In the genomic region with DNA sequence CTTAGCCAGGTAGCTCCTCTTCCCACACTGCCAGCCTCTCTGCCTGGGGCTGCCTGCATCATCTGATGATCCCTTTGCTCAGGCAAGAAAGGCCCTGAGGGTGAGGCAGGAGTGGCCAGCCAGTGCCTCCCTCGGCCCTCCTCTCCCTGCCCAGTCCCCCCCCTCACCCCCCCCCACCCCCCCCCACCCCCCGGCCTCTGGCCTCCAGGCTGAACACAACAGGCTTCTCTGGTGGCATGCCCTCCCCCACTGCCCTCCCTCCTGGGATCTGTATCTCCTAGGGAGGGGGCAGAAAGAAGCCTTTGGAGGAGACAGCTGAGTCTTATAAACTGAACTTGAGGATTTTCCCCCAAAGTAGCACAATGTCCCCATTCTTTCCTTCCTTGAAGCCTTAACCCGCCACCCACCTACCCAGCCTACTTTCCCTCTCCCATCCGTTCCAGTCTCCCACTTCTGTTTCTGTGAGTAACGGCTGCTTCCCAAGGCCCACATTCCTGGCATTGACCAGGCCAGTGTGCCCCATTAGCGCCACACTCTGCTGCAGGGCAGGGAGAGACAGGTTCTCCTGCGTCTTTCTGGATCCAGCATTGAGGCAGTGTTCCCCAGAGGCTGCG, we compare ENCODE assay signal across 13 cellular contexts.
DNase-seq lines count a peak whose midpoint lies in the region; ATAC-seq and TF ChIP-seq lines count a peak whose summit lies in the region.
"Had no signal": no experiment of that assay in that cellular context is flagged by ENCODE, and none has a peak within 500 bp of the region (broad histone marks: within the 10 kb centered on the region; RNA-seq: fewer than 3 reads in every experiment).

No MANE protein-coding gene starts in this region.

- H3K4me3 ChIP-seq in ascending aorta (no peak overlapping the region), sigmoid colon (no peak overlapping the region)
- H3K4me3 ChIP-seq: BLaER1 had no signal

- H3K4me1 ChIP-seq in ascending aorta: peaks cover 5 to 15% of the 10 kb centered on the region in 2 donors
- peaks cover 0 to 3% (median 3%) of the 10 kb centered on the region in 4 donors for H3K4me1 ChIP-seq in sigmoid colon

- H3K27ac ChIP-seq in ascending aorta: peak overlapping the region; percentile 65 to 66
- H3K27ac ChIP-seq in sigmoid colon: peak overlapping the region in 3 of 4 donors; percentile 14 to 50 (median 40)
- H3K27ac ChIP-seq: BLaER1 had no signal

- no peak for TF ChIP-seq POLR2A in sigmoid colon (IDR thresholded peaks at IDR 0.05)

- H3K27me3 ChIP-seq in ascending aorta: no peaks in the 10 kb centered on the region
- H3K27me3 ChIP-seq in sigmoid colon: peaks cover 3 to 23% (median 9%) of the 10 kb centered on the region in 3 donors
- H3K27me3 ChIP-seq: BLaER1 had no signal

- TF ChIP-seq CTCF in ascending aorta (IDR thresholded peaks at IDR 0.05) (no peak), sigmoid colon (IDR thresholded peaks at IDR 0.05) (no peak)

- no peak for ATAC-seq in GM21360 (IDR thresholded peaks at IDR 0.05; ENCODE audit: unreplicated experiment)
- no peak for ATAC-seq in HG03175 (IDR thresholded peaks at IDR 0.05; ENCODE audit: unreplicated experiment)

- H3K9me3 ChIP-seq in ascending aorta (no peaks in the 10 kb centered on the region), sigmoid colon (no peaks in the 10 kb centered on the region)
- H3K9me3 ChIP-seq: BLaER1 had no signal

- H3K36me3 ChIP-seq in ascending aorta (no peaks in the 10 kb centered on the region), sigmoid colon (no peaks in the 10 kb centered on the region)
- H3K36me3 ChIP-seq: BLaER1 had no signal

- peak; percentile 73 for DNase-seq in HPDE6-E6E7 (ENCODE audit: extremely low spot score)
- DNase-seq in ascending aorta (ENCODE audit: low spot score in 2 of 2): no peak
- DNase-seq in iPS-NIHi7 (ENCODE audit: extremely low spot score): peak; percentile 57
- DNase-seq in sigmoid colon: no peak
- no peak for DNase-seq in NCI-H1092 (lab: John Stamatoyannopoulos, UW)
- DNase-seq in amniotic stem cell (lab: John Stamatoyannopoulos, UW): no peak
- DNase-seq: activated CD4-positive, alpha-beta T cell treated with anti-CD3 and anti-CD28 coated beads, Interleukin-2, amount 10 ng/mL, durations not matched to agents 24 days and 14 days; Karpas-422; NCI-H2029; NK-92 treated with Interleukin-12 subunit alpha and Interleukin-12 subunit beta, amount 100 ng/mL, for 24 hours had no signal

- TF ChIP-seq EP300 in sigmoid colon (IDR thresholded peaks at IDR 0.05): no peak

- 68 to 74% methylated on average over 8 of the region's 8 CpGs for WGBS in sigmoid colon, 2 donors

- intact Hi-C loops in ascending aorta (cut with DNase I) (no loop called here), sigmoid colon (cut with DNase I) (no loop called here)

Comparison
In these comparisons a context has a peak if more than half of its experiments do, and no peak if none do; other contexts are left out.
1. DNase-seq: peak in HPDE6-E6E7 (single experiment) and iPS-NIHi7 (single experiment); none in ascending aorta (0 of 2), sigmoid colon (single experiment), NCI-H1092 (single experiment) and amniotic stem cell (single experiment).